8 cellular contexts compared by ENCODE assay signal in genomic region chr11:46594383-46594718, GRCh38.
DNase-seq lines count a peak whose midpoint lies in the region; TF ChIP-seq lines count a peak whose summit lies in the region.

No MANE protein-coding gene starts in this region.

- peak overlapping the region; percentile 95 for H2AFZ ChIP-seq in SU-DHL-6 (ENCODE audit: low read depth, low read length, severe bottlenecking)

- peak overlapping the region; percentile 75 for H3K4me2 ChIP-seq in SU-DHL-6 (ENCODE audit: low read depth, low read length, poor library complexity, severe bottlenecking)

- H3K36me3 ChIP-seq in SU-DHL-6 (ENCODE audit: low read length) = no peaks in the 10 kb centered on the region

- H3K79me2 ChIP-seq in SU-DHL-6 (ENCODE audit: insufficient read depth, low read length) = peaks cover 44% of the 10 kb centered on the region

- H3K4me3 ChIP-seq in GM12864 (ENCODE audit: low read depth, low read length) = peak overlapping the region; percentile 95
- H3K4me3 ChIP-seq in SU-DHL-6 (ENCODE audit: insufficient read depth, low read length, poor library complexity, severe bottlenecking) = peak overlapping the region; percentile 99
- peak overlapping the region; percentile 89 for H3K4me3 ChIP-seq in fibroblast of mammary gland (ENCODE audit: control insufficient read depth, low read depth, low read length)
- peak overlapping the region; percentile 89 for H3K4me3 ChIP-seq in retinal pigment epithelial cell (ENCODE audit: low read length)

- no peak for DNase-seq in GM12864 (ENCODE audit: low read depth)
- DNase-seq in fibroblast of mammary gland (ENCODE audit: low read depth) = no peak
- DNase-seq in retinal pigment epithelial cell (ENCODE audit: low read depth) = no peak
- DNase-seq in NCI-H2196 treated with DMSO at 0.1 percent for 48 hours (lab: John Stamatoyannopoulos, UW; ENCODE audit: unreplicated experiment) = no peak
- DNase-seq in kidney tubule cell (ENCODE audit: low spot score) = no peak
- no peak for DNase-seq in NCI-H526 treated with DMSO at 0.1 percent for 48 hours (lab: John Stamatoyannopoulos, UW)
- DNase-seq in NCI-H446 (lab: John Stamatoyannopoulos, UW) = no peak

- no peaks in the 10 kb centered on the region for H3K9me2 ChIP-seq in SU-DHL-6 (replicated peaks; ENCODE audit: insufficient read depth, low read length)

- H3K9me3 ChIP-seq in SU-DHL-6 (ENCODE audit: insufficient read depth, low read length) = no peaks in the 10 kb centered on the region

- H3K9ac ChIP-seq in SU-DHL-6 (ENCODE audit: low read length) = peak overlapping the region; percentile 95

- TF ChIP-seq CTCF in GM12864 (IDR thresholded peaks at IDR 0.05; ENCODE audit: low read depth, low read length, missing control alignments) (no peak), SU-DHL-6 (IDR thresholded peaks at IDR 0.05; ENCODE audit: insufficient read depth, low read length, poor library complexity, severe bottlenecking) (no peak), fibroblast of mammary gland (conservative IDR thresholded peaks at IDR 0.05; ENCODE audit: control insufficient read depth, insufficient read depth, low read depth, low read length) (no peak), retinal pigment epithelial cell (conservative IDR thresholded peaks at IDR 0.05; ENCODE audit: low read depth, low read length) (no peak)

- peaks cover under 1% of the 10 kb centered on the region; the same call in 1 of the 2 replicates for H3F3A ChIP-seq in SU-DHL-6 (ENCODE audit: insufficient read depth)

- H3K27me3 ChIP-seq in SU-DHL-6 (ENCODE audit: low read length) = no peaks in the 10 kb centered on the region

- H4K20me1 ChIP-seq in SU-DHL-6 (ENCODE audit: low read depth, low read length) = no peaks in the 10 kb centered on the region

- no peak overlapping the region for H3K27ac ChIP-seq in SU-DHL-6 (ENCODE audit: low read depth, low read length)
